ENCODE assay signal across 15 cellular contexts in the genomic region with DNA sequence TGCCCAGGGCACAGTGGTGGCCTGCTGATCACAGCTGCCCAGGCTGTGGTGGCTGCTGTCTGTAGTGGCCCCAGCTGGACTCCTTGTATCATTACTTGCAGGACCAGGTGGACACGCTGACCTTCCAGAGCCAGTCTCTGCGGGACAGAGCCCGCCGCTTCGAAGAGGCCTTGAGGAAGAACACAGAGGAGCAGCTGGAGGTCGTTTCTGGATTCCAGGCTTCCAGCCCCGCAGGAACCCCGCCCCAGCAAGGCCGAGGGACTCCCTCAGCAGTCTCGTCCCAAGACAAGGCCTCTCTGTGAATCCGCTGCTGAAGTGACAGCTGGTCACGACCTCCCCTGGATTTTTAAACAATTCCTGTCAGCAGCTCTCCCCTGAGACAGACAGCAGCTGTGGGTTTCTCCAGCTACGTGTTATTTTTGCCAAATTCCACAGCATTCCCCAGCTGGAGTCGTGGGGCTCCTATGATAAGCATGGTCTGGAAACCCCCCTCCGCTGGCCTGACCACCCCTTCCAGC.
A peak's percentile ranks its signal among the peaks of the same experiment; 100 is the strongest.
DNase-seq lines count a peak whose midpoint lies in the region; ATAC-seq and TF ChIP-seq lines count a peak whose summit lies in the region.
"Had no signal": no experiment of that assay in that cellular context is flagged by ENCODE, and none has a peak within 500 bp of the region (broad histone marks: within the 10 kb centered on the region; RNA-seq: fewer than 3 reads in every experiment).

No MANE protein-coding gene starts in this region.

- H3K4me3 ChIP-seq in fibroblast of villous mesenchyme (ENCODE audit: low read depth, low read length): no peak overlapping the region
- H3K4me3 ChIP-seq: hepatocyte had no signal

- peak overlapping the region; percentile 7 for H3K27ac Mint-ChIP-seq in type B pancreatic cell

- DNase-seq in SK-N-DZ (ENCODE audit: low spot score): peak; percentile 44
- DNase-seq in fibroblast of villous mesenchyme (ENCODE audit: low read depth): peak; percentile 32
- peak; percentile 37 for DNase-seq in mucosa of gallbladder (ENCODE audit: low spot score)
- DNase-seq in type B pancreatic cell (ENCODE audit: extremely low spot score, unreplicated experiment): no peak
- DNase-seq in GF-D8 (lab: John Stamatoyannopoulos, UW): no peak
- no peak for DNase-seq in 8988T
- DNase-seq in HK-2 (ENCODE audit: unreplicated experiment): no peak
- DNase-seq: activated naive CD4-positive, alpha-beta T cell; dermis blood vessel endothelial cell; DMS53; NCI-H1092; stimulated activated CD4-positive, alpha-beta T cell treated with anti-CD3 and anti-CD28 coated beads, Interleukin-1b, Interleukin-23, amount 100 ng/mL, for 48 hours; stimulated activated naive CD4-positive, alpha-beta T cell treated with Interleukin-2 at 50 U/mL for 16 hours had no signal

- no peak for ATAC-seq in GM21825 (IDR thresholded peaks at IDR 0.05; ENCODE audit: unreplicated experiment)

- H3K9me3 Mint-ChIP-seq in type B pancreatic cell: no peaks in the 10 kb centered on the region

- H3K36me3 Mint-ChIP-seq in type B pancreatic cell: peaks cover 8% of the 10 kb centered on the region

- H3K4me1 Mint-ChIP-seq in type B pancreatic cell (ENCODE audit: unreplicated experiment): peaks cover 16% of the 10 kb centered on the region

- no peak overlapping the region for H3K4me3 Mint-ChIP-seq in type B pancreatic cell

- TF ChIP-seq CTCF in fibroblast of villous mesenchyme (IDR thresholded peaks at IDR 0.05; ENCODE audit: insufficient read depth, low read depth, low read length) (no peak), type B pancreatic cell (conservative IDR thresholded peaks at IDR 0.05) (no peak)

- peaks cover 13% of the 10 kb centered on the region for H3K27me3 Mint-ChIP-seq in type B pancreatic cell

Comparison
In these comparisons a context has a peak if more than half of its experiments do, and no peak if none do; other contexts are left out.
1. DNase-seq: peak in SK-N-DZ (single experiment), fibroblast of villous mesenchyme (single experiment) and mucosa of gallbladder (single experiment); none in type B pancreatic cell (single experiment), GF-D8 (single experiment), 8988T (single experiment) and HK-2 (single experiment).